In the genomic region with DNA sequence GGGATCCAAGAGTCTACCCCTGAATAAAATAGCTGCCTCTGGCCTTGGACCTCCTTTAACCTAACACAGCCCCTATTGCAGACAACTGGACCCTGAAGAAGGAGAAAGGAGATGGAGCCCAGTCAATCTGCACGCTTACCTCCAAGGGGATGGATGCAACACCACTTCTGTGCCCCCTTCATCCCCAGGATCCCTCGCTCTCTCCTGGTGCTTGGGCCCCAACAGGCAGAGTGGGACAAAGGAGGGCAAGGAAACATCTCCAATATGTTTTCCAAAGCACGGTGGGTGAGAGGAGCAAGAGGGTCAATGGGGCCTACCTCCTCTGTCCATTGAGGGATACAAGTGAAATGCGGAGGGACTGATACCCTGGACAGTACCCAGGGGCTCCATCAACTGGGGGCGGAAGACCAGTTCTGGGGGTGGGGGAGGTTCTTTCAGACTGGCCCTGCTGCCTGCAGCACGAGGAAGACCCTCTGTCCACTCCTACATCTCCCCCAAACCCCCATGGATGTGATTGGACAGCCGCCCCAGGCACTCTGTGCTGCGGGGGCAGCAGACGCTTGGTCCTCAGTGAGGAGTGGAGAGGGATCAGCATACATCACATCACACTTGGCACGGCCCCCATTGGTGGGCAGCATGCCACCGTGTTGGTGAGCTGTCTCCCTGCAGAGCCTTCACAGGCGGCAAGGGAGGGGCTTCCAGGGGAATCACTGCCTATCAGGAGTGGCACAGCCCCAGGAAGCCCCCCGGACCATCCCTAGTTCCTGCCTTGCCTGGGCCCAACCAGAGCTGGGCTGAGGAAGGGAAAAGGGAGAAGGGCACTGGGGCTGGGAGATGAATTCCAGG, we compare ENCODE assay signal across 16 cellular contexts.
DNase-seq lines count a peak whose midpoint lies in the region; ATAC-seq, FAIRE-seq and TF ChIP-seq lines count a peak whose summit lies in the region.
"Had no signal": no experiment of that assay in that cellular context is flagged by ENCODE, and none has a peak within 500 bp of the region (broad histone marks: within the 10 kb centered on the region; RNA-seq: fewer than 3 reads in every experiment).

No MANE protein-coding gene starts in this region.

- H3K4me1 ChIP-seq in colonic mucosa (no peaks in the 10 kb centered on the region), kidney (ENCODE audit: control insufficient read depth in 1 of 2, insufficient read depth in 1 of 2, low read depth in 1 of 2, low read length in 2 of 2) (peaks cover 0 to 19% of the 10 kb centered on the region in 2 donors), thoracic aorta (ENCODE audit: control insufficient read depth in 1 of 2, low read depth in 2 of 2) (peaks cover 22 to 56% of the 10 kb centered on the region in 2 donors)

- DNase-seq in HT1080 (ENCODE audit: low read depth), result peak; percentile 81
- peak; percentile 49 for DNase-seq in colonic mucosa
- peak; percentile 54 for DNase-seq in kidney
- DNase-seq in thoracic aorta (ENCODE audit: low spot score), result peak; percentile 63
- DNase-seq in ACHN, result no peak
- DNase-seq in GM10266 (ENCODE audit: extremely low spot score), result no peak
- DNase-seq: activated CD4-positive, alpha-beta T cell treated with anti-CD3 and anti-CD28 coated beads, Interleukin-2, amount 50 U/mL, for 1 hour; glutamatergic neuron; naive thymus-derived CD4-positive, alpha-beta T cell; SIG-M5; stimulated activated CD4-positive, alpha-beta T cell treated with anti-CD3 and anti-CD28 coated beads, Interleukin-2, amount 100 ng/mL, for 48 hours; upper lobe of left lung had no signal

- H3K4me3 ChIP-seq in colonic mucosa, result no peak overlapping the region
- H3K4me3 ChIP-seq in kidney (ENCODE audit: low read length in 2 of 2), result no peak overlapping the region
- no peak overlapping the region for H3K4me3 ChIP-seq in thoracic aorta
- H3K4me3 ChIP-seq: upper lobe of left lung had no signal

- intact Hi-C loops in colonic mucosa (cut with DNase I) (no loop called here), kidney (cut with DNase I) (no loop called here)

- H3K27ac ChIP-seq in colonic mucosa (peak overlapping the region; percentile 73), kidney (ENCODE audit: low read depth in 2 of 2, low read length in 2 of 2) (no peak overlapping the region), thoracic aorta (peak overlapping the region; percentile 83 to 90)
- H3K27ac ChIP-seq: HL-60 had no signal

- no peaks in the 10 kb centered on the region for H3K27me3 ChIP-seq in colonic mucosa
- no peaks in the 10 kb centered on the region for H3K27me3 ChIP-seq in thoracic aorta (replicated peaks; ENCODE audit: insufficient read depth)
- H3K27me3 ChIP-seq: upper lobe of left lung had no signal

- in situ Hi-C loops in ACHN (cut with HindIII; ENCODE audit: low pct_ligation_motif_present, low pct_unique_long_range_greater_than_20kb, low sequenced_read_pairs), result no loop called here

- H3K9ac ChIP-seq in colonic mucosa (ENCODE audit: low read depth in 2 of 2, low read length in 2 of 2), result peak overlapping the region in 1 of 2 donors; percentile 4
- no peak overlapping the region for H3K9ac ChIP-seq in kidney (ENCODE audit: low read length in 2 of 2)

- TF ChIP-seq CTCF in colonic mucosa (IDR thresholded peaks at IDR 0.05), result no peak
- no peak for TF ChIP-seq CTCF in kidney (IDR thresholded peaks at IDR 0.05; ENCODE audit: borderline replicate concordance, extremely low read depth, insufficient read depth)
- no peak for TF ChIP-seq CTCF in thoracic aorta (IDR thresholded peaks at IDR 0.05)
- TF ChIP-seq CTCF in GM10266 (IDR thresholded peaks at IDR 0.05; ENCODE audit: control insufficient read depth, insufficient read depth, low read depth, missing control alignments), result no peak

- ATAC-seq in thoracic aorta (ENCODE audit: insufficient number of reproducible peaks, low FRiP score, low read depth) (no peak), HG02884 (IDR thresholded peaks at IDR 0.05; ENCODE audit: unreplicated experiment) (no peak), HG02610 (IDR thresholded peaks at IDR 0.05; ENCODE audit: unreplicated experiment) (no peak)
- ATAC-seq: HCT116; naive thymus-derived CD4-positive, alpha-beta T cell had no signal

- H3K9me3 ChIP-seq in colonic mucosa (no peaks in the 10 kb centered on the region), kidney (ENCODE audit: control insufficient read depth in 1 of 2, low read length in 2 of 2) (peaks cover 0 to 5% of the 10 kb centered on the region in 2 donors), thoracic aorta (no peaks in the 10 kb centered on the region)
- H3K9me3 ChIP-seq: upper lobe of left lung had no signal

- H3K36me3 ChIP-seq in colonic mucosa (no peaks in the 10 kb centered on the region), kidney (ENCODE audit: control insufficient read depth in 1 of 2, insufficient read depth in 2 of 2, low read length in 2 of 2) (no peaks in the 10 kb centered on the region), thoracic aorta (no peaks in the 10 kb centered on the region)
- H3K36me3 ChIP-seq: upper lobe of left lung had no signal

- no peak for FAIRE-seq in kidney (lab: Jason Lieb, UNC)

Comparison
In these comparisons a context has a peak if more than half of its experiments do, and no peak if none do; other contexts are left out.
1. DNase-seq: peak in HT1080 (single experiment), colonic mucosa (single experiment), kidney (single experiment) and thoracic aorta (single experiment); none in ACHN (single experiment) and GM10266 (single experiment).
2. H3K27ac ChIP-seq: peak in colonic mucosa (single experiment) and thoracic aorta (2 of 2); none in kidney (0 of 2).